In genomic region chr4:99457270-99457669, GRCh38 we compare ENCODE assay signal across 1 cellular context.
TF ChIP-seq lines count a peak whose summit lies in the region.

No MANE protein-coding gene starts in this region.

TF ChIP-seq in IMR-90, 13 proteins besides CTCF, POLR2A, EP300 and RAD21:
- TF ChIP-seq BHLHE40 (IDR thresholded peaks at IDR 0.05; ENCODE audit: low read depth, low read length) (no peak), FOS (IDR thresholded peaks at IDR 0.05; ENCODE audit: low read depth, low read length) (no peak), USF2 (IDR thresholded peaks at IDR 0.05; ENCODE audit: low read depth, low read length) (no peak), CEBPB (IDR thresholded peaks at IDR 0.05; ENCODE audit: low read depth, low read length) (no peak), ELK1 (IDR thresholded peaks at IDR 0.05; ENCODE audit: borderline replicate concordance, low read depth, low read length) (no peak), NFE2L2 (IDR thresholded peaks at IDR 0.05; ENCODE audit: low read depth, low read length) (no peak)
